9 cellular contexts compared by ENCODE assay signal in genomic region chr16:87203060-87203656, GRCh38.
DNase-seq lines count a peak whose midpoint lies in the region; ATAC-seq, FAIRE-seq and TF ChIP-seq lines count a peak whose summit lies in the region.
"Had no signal": no experiment of that assay in that cellular context is flagged by ENCODE, and none has a peak within 500 bp of the region (broad histone marks: within the 10 kb centered on the region; RNA-seq: fewer than 3 reads in every experiment).

No MANE protein-coding gene starts in this region.

- no peak for FAIRE-seq in urothelium cell line (lab: Jason Lieb, UNC)
- FAIRE-seq: frontal cortex had no signal

- POLR2A ChIA-PET in activated CD4-positive, alpha-beta memory T cell treated with anti-CD3 and anti-CD28 coated beads, Interleukin-2, amount 10 ng/mL, durations not matched to agents 7 days and 5 days (lab: Charles Lee) = no interaction called here

- TF ChIP-seq POLR2A in esophagus squamous epithelium (IDR thresholded peaks at IDR 0.05) = no peak

- peaks cover 0 to 31% (median 0%) of the 10 kb centered on the region in 4 donors for H3K27me3 ChIP-seq in esophagus squamous epithelium

- H3K9me3 Mint-ChIP-seq in activated CD4-positive, alpha-beta memory T cell treated with anti-CD3 and anti-CD28 coated beads, Interleukin-2, amount 10 ng/mL, durations not matched to agents 7 days and 5 days = no peaks in the 10 kb centered on the region
- no peaks in the 10 kb centered on the region for H3K9me3 Mint-ChIP-seq in neural crest cell

- H3K4me1 Mint-ChIP-seq in activated CD4-positive, alpha-beta memory T cell treated with anti-CD3 and anti-CD28 coated beads, Interleukin-2, amount 10 ng/mL, durations not matched to agents 7 days and 5 days = peaks cover 5% of the 10 kb centered on the region
- H3K4me1 Mint-ChIP-seq in neural crest cell = peaks cover 37% of the 10 kb centered on the region

- no peaks in the 10 kb centered on the region for H3K36me3 Mint-ChIP-seq in activated CD4-positive, alpha-beta memory T cell treated with anti-CD3 and anti-CD28 coated beads, Interleukin-2, amount 10 ng/mL, durations not matched to agents 7 days and 5 days (ENCODE audit: low read depth)
- no peaks in the 10 kb centered on the region for H3K36me3 Mint-ChIP-seq in neural crest cell (ENCODE audit: low read depth)

- H3K27ac Mint-ChIP-seq in activated CD4-positive, alpha-beta memory T cell treated with anti-CD3 and anti-CD28 coated beads, Interleukin-2, amount 10 ng/mL, durations not matched to agents 7 days and 5 days = no peak overlapping the region
- H3K27ac Mint-ChIP-seq in neural crest cell (ENCODE audit: unreplicated experiment) = no peak overlapping the region

- no peak overlapping the region for H3K4me3 Mint-ChIP-seq in activated CD4-positive, alpha-beta memory T cell treated with anti-CD3 and anti-CD28 coated beads, Interleukin-2, amount 10 ng/mL, durations not matched to agents 7 days and 5 days
- H3K4me3 Mint-ChIP-seq in neural crest cell = no peak overlapping the region

- peaks cover 6% of the 10 kb centered on the region for H3K27me3 Mint-ChIP-seq in activated CD4-positive, alpha-beta memory T cell treated with anti-CD3 and anti-CD28 coated beads, Interleukin-2, amount 10 ng/mL, durations not matched to agents 7 days and 5 days
- peaks cover 6% of the 10 kb centered on the region for H3K27me3 Mint-ChIP-seq in neural crest cell (ENCODE audit: low read depth)

- no peak overlapping the region for H3K27ac ChIP-seq in esophagus squamous epithelium

- H3K4me3 ChIP-seq in esophagus squamous epithelium = no peak overlapping the region

- intact Hi-C loops in Right ventricle myocardium inferior (cut with DNase I) = loop anchor here (10.0 kb wide), 2 partner anchors 72 to 78 kb away; no protein-coding TSS in a partner anchor
- intact Hi-C loops in cardiac septum (cut with DNase I) = no loop called here
- intact Hi-C loops in esophagus squamous epithelium (cut with DNase I) = no loop called here

- no peaks in the 10 kb centered on the region for H3K36me3 ChIP-seq in esophagus squamous epithelium

- no peak for DNase-seq in Right ventricle myocardium inferior (ENCODE audit: missing footprints)
- DNase-seq in cardiac septum (ENCODE audit: low spot score) = no peak
- peak; percentile 11 for DNase-seq in NCI-H2107 treated with DMSO at 0.1 percent for 48 hours (lab: John Stamatoyannopoulos, UW; ENCODE audit: unreplicated experiment)
- peak; percentile 62 for DNase-seq in activated CD4-positive, alpha-beta memory T cell treated with anti-CD3 and anti-CD28 coated beads, Interleukin-2, amount 10 ng/mL, durations not matched to agents 7 days and 5 days
- no peak for DNase-seq in esophagus squamous epithelium (lab: John Stamatoyannopoulos, UW)
- peak; percentile 83 for DNase-seq in neural crest cell (ENCODE audit: low read depth, low spot score)
- DNase-seq in urothelium cell line (ENCODE audit: low spot score) = peak; percentile 89

- TF ChIP-seq CTCF in esophagus squamous epithelium (IDR thresholded peaks at IDR 0.05) (peak; percentile 35 to 80 (median 63)), neural crest cell (conservative IDR thresholded peaks at IDR 0.05) (peak; percentile 93)

- peaks cover 4 to 17% (median 17%) of the 10 kb centered on the region in 3 donors for H3K4me1 ChIP-seq in esophagus squamous epithelium

- CTCF ChIA-PET in activated CD4-positive, alpha-beta memory T cell treated with anti-CD3 and anti-CD28 coated beads, Interleukin-2, amount 10 ng/mL, durations not matched to agents 7 days and 5 days (lab: Charles Lee) = interaction anchor here (0.6 to 2.7 kb wide), 6 partner anchors 69 to 329 kb away, joined by 3 to 32 read pairs (median 4); no protein-coding TSS in a partner anchor

- WGBS in esophagus squamous epithelium, 2 donors = 39 to 43% methylated on average over 5 to 10 of the region's 11 CpGs

- ATAC-seq in Right ventricle myocardium inferior = peak; percentile 56
- no peak for ATAC-seq in HG03460 (IDR thresholded peaks at IDR 0.05; ENCODE audit: unreplicated experiment)

- H3K9me3 ChIP-seq in esophagus squamous epithelium = no peaks in the 10 kb centered on the region

Comparison
In these comparisons a context has a peak if more than half of its experiments do, and no peak if none do; other contexts are left out.
1. DNase-seq: peak in NCI-H2107 treated with DMSO at 0.1 percent for 48 hours (single experiment), activated CD4-positive, alpha-beta memory T cell treated with anti-CD3 and anti-CD28 coated beads, Interleukin-2, amount 10 ng/mL, durations not matched to agents 7 days and 5 days (single experiment), neural crest cell (single experiment) and urothelium cell line (single experiment); none in Right ventricle myocardium inferior (single experiment), cardiac septum (single experiment) and esophagus squamous epithelium (single experiment).